Comparison of ENCODE assay signal across 19 cellular contexts in the genomic region with DNA sequence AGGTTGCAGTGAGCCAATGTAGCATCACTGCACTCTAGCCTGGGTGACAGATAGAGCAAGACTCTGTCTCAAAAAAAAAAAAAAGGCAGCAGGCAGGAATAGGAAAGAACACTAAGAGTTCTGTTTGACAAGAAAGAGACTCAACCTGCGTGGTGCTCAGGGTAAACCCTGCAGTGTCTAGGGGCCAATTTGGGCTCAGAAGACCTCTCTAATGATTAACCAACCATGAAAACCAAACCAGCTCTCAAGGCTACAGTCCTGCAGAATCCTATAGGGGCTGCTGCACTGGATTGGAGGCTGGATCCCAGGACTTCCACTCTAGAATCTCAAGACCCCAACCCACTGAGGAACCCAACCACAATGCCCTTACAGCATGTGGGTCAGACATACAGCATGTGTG. TPM values are rescaled to one million over a fixed set of nuclear protein-coding genes. Genes with fewer than 3 reads are reported as not detected.
DNase-seq lines count a peak whose midpoint lies in the region; ATAC-seq and TF ChIP-seq lines count a peak whose summit lies in the region.
"Had no signal": no experiment of that assay in that cellular context is flagged by ENCODE, and none has a peak within 500 bp of the region (broad histone marks: within the 10 kb centered on the region; RNA-seq: fewer than 3 reads in every experiment).

No MANE protein-coding gene starts in this region.

- intact Hi-C loops in colonic mucosa (cut with DNase I): loop anchor here (10.0 kb wide), 1 partner anchor 244 kb away; no protein-coding TSS in a partner anchor

- H3K27ac ChIP-seq in colonic mucosa: no peak overlapping the region
- H3K27ac ChIP-seq: breast epithelium, heart right ventricle, uterus had no signal

- H3K27me3 Mint-ChIP-seq in activated naive CD4-positive, alpha-beta T cell treated with anti-CD3 and anti-CD28 coated beads, Interleukin-2, amount 50 U/mL, for 24 hours: no peaks in the 10 kb centered on the region
- peaks cover 85% of the 10 kb centered on the region for H3K27me3 Mint-ChIP-seq in WTC11 (ENCODE audit: low read depth)

- peaks cover 5% of the 10 kb centered on the region for H3K27me3 ChIP-seq in colonic mucosa

- peak overlapping the region; percentile 95 for H3K4me3 Mint-ChIP-seq in activated naive CD4-positive, alpha-beta T cell treated with anti-CD3 and anti-CD28 coated beads, Interleukin-2, amount 50 U/mL, for 24 hours
- H3K4me3 Mint-ChIP-seq in WTC11: no peak overlapping the region

- no peaks in the 10 kb centered on the region for H3K9me3 ChIP-seq in colonic mucosa
- H3K9me3 ChIP-seq: breast epithelium, heart right ventricle, uterus had no signal

- no peaks in the 10 kb centered on the region for H3K9me3 Mint-ChIP-seq in activated naive CD4-positive, alpha-beta T cell treated with anti-CD3 and anti-CD28 coated beads, Interleukin-2, amount 50 U/mL, for 24 hours
- H3K9me3 Mint-ChIP-seq in WTC11: no peaks in the 10 kb centered on the region
- H3K9me3 Mint-ChIP-seq: HFFc6; stimulated activated naive B cell treated with anti-CD40 and anti-IgM and Interleukin-4, amounts not matched to agents 10 μg/mL and 1 μg/mL and 100 μg/mL, for 72 hours had no signal

- no peaks in the 10 kb centered on the region for H3K36me3 ChIP-seq in colonic mucosa
- H3K36me3 ChIP-seq: breast epithelium, heart right ventricle, uterus had no signal

- H3K4me1 ChIP-seq in colonic mucosa: no peaks in the 10 kb centered on the region

- peak overlapping the region in 1 of 2 donors; percentile 99 for H3K9ac ChIP-seq in colonic mucosa (ENCODE audit: low read depth in 2 of 2, low read length in 2 of 2)

- peaks cover 12% of the 10 kb centered on the region for H3K36me3 Mint-ChIP-seq in activated naive CD4-positive, alpha-beta T cell treated with anti-CD3 and anti-CD28 coated beads, Interleukin-2, amount 50 U/mL, for 24 hours
- no peaks in the 10 kb centered on the region for H3K36me3 Mint-ChIP-seq in WTC11

- H3K27ac Mint-ChIP-seq in activated naive CD4-positive, alpha-beta T cell treated with anti-CD3 and anti-CD28 coated beads, Interleukin-2, amount 50 U/mL, for 24 hours: peak overlapping the region; percentile 96
- H3K27ac Mint-ChIP-seq in WTC11: no peak overlapping the region
- H3K27ac Mint-ChIP-seq: HFFc6; stimulated activated naive B cell treated with anti-CD40 and anti-IgM and Interleukin-4, amounts not matched to agents 10 μg/mL and 1 μg/mL and 100 μg/mL, for 72 hours had no signal

- no peak overlapping the region for H3K4me3 ChIP-seq in colonic mucosa
- H3K4me3 ChIP-seq: breast epithelium, heart right ventricle, uterus had no signal

- ATAC-seq in HG02763 (IDR thresholded peaks at IDR 0.05; ENCODE audit: unreplicated experiment) (peak; percentile 42), WTC11 (no peak), GM18867 (IDR thresholded peaks at IDR 0.05; ENCODE audit: unreplicated experiment) (no peak)
- ATAC-seq: heart right ventricle; stimulated activated naive B cell treated with anti-CD40 and anti-IgM and Interleukin-4, amounts not matched to agents 10 μg/mL and 1 μg/mL and 100 μg/mL, for 72 hours had no signal

- no peak for TF ChIP-seq CTCF in colonic mucosa (IDR thresholded peaks at IDR 0.05)
- TF ChIP-seq CTCF in WTC11 (IDR thresholded peaks at IDR 0.05): no peak

- POLR2A ChIA-PET in WTC11 (lab: Charles Lee): no interaction called here

- CTCF ChIA-PET in WTC11 (lab: Charles Lee): no interaction called here

- H3K4me1 Mint-ChIP-seq in activated naive CD4-positive, alpha-beta T cell treated with anti-CD3 and anti-CD28 coated beads, Interleukin-2, amount 50 U/mL, for 24 hours: peaks cover 65% of the 10 kb centered on the region
- H3K4me1 Mint-ChIP-seq in WTC11: peaks cover 10% of the 10 kb centered on the region

- no peak for DNase-seq in activated naive CD4-positive, alpha-beta T cell (lab: John Stamatoyannopoulos, UW)
- DNase-seq in colonic mucosa (peak; percentile 41), WTC11 (ENCODE audit: low spot score) (no peak), NCI-H1436 (lab: John Stamatoyannopoulos, UW) (no peak), NCI-H187 treated with DMSO at 0.1 percent for 48 hours (lab: John Stamatoyannopoulos, UW) (no peak)
- DNase-seq: activated CD4-positive, CD25-positive, alpha-beta regulatory T cell; activated gamma-delta T cell treated with Interleukin-2 at 50 U/mL for 16 hours; heart right ventricle; HFFc6; NCI-H2029 treated with DMSO at 0.1 percent for 48 hours; NCI-H69; occipital lobe; stimulated activated naive B cell treated with anti-CD40 and anti-IgM and Interleukin-4, amounts not matched to agents 10 μg/mL and 1 μg/mL and 100 μg/mL, for 72 hours; SW 1271; uterus had no signal

TF ChIP-seq in WTC11, 78 proteins besides CTCF, POLR2A, EP300 and RAD21 (continues in another document):
- TF ChIP-seq EMX1 (CRISPR knock-in tag; IDR thresholded peaks at IDR 0.05) (no peak), SOX15 (CRISPR knock-in tag; IDR thresholded peaks at IDR 0.05) (no peak), HMGA2 (CRISPR knock-in tag; IDR thresholded peaks at IDR 0.05) (no peak), MXD4 (CRISPR knock-in tag; IDR thresholded peaks at IDR 0.05; ENCODE audit: borderline replicate concordance) (no peak), GTF2I (CRISPR knock-in tag; conservative IDR thresholded peaks at IDR 0.05) (no peak)
- TF ChIP-seq, protein P1, sequence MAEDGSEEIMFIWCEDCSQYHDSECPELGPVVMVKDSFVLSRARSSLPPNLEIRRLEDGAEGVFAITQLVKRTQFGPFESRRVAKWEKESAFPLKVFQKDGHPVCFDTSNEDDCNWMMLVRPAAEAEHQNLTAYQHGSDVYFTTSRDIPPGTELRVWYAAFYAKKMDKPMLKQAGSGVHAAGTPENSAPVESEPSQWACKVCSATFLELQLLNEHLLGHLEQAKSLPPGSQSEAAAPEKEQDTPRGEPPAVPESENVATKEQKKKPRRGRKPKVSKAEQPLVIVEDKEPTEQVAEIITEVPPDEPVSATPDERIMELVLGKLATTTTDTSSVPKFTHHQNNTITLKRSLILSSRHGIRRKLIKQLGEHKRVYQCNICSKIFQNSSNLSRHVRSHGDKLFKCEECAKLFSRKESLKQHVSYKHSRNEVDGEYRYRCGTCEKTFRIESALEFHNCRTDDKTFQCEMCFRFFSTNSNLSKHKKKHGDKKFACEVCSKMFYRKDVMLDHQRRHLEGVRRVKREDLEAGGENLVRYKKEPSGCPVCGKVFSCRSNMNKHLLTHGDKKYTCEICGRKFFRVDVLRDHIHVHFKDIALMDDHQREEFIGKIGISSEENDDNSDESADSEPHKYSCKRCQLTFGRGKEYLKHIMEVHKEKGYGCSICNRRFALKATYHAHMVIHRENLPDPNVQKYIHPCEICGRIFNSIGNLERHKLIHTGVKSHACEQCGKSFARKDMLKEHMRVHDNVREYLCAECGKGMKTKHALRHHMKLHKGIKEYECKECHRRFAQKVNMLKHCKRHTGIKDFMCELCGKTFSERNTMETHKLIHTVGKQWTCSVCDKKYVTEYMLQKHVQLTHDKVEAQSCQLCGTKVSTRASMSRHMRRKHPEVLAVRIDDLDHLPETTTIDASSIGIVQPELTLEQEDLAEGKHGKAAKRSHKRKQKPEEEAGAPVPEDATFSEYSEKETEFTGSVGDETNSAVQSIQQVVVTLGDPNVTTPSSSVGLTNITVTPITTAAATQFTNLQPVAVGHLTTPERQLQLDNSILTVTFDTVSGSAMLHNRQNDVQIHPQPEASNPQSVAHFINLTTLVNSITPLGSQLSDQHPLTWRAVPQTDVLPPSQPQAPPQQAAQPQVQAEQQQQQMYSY (CRISPR knock-in tag; IDR thresholded peaks at IDR 0.05): no peak
- TF ChIP-seq, protein P2, sequence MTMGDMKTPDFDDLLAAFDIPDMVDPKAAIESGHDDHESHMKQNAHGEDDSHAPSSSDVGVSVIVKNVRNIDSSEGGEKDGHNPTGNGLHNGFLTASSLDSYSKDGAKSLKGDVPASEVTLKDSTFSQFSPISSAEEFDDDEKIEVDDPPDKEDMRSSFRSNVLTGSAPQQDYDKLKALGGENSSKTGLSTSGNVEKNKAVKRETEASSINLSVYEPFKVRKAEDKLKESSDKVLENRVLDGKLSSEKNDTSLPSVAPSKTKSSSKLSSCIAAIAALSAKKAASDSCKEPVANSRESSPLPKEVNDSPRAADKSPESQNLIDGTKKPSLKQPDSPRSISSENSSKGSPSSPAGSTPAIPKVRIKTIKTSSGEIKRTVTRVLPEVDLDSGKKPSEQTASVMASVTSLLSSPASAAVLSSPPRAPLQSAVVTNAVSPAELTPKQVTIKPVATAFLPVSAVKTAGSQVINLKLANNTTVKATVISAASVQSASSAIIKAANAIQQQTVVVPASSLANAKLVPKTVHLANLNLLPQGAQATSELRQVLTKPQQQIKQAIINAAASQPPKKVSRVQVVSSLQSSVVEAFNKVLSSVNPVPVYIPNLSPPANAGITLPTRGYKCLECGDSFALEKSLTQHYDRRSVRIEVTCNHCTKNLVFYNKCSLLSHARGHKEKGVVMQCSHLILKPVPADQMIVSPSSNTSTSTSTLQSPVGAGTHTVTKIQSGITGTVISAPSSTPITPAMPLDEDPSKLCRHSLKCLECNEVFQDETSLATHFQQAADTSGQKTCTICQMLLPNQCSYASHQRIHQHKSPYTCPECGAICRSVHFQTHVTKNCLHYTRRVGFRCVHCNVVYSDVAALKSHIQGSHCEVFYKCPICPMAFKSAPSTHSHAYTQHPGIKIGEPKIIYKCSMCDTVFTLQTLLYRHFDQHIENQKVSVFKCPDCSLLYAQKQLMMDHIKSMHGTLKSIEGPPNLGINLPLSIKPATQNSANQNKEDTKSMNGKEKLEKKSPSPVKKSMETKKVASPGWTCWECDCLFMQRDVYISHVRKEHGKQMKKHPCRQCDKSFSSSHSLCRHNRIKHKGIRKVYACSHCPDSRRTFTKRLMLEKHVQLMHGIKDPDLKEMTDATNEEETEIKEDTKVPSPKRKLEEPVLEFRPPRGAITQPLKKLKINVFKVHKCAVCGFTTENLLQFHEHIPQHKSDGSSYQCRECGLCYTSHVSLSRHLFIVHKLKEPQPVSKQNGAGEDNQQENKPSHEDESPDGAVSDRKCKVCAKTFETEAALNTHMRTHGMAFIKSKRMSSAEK (CRISPR knock-in tag; IDR thresholded peaks at IDR 0.05; ENCODE audit: borderline replicate concordance): no peak

RNA-seq across cellular contexts. Expression of a gene that starts 2.4 kb away (rescaled TPM):
- total RNA-seq in colonic mucosa (100 to 1,000 TPM in 1 of 2 donors, 10 to 100 TPM in 1; 88.1 to 158 TPM), WTC11 (2021) (7.1 to 12.1 TPM (median 7.5 TPM) in 3 replicates)

RNA-seq across cellular contexts. Expression of a gene that starts 27.0 kb away (rescaled TPM):
- 1,000 to 10,000 TPM; 2,226 to 3,150 TPM for total RNA-seq in colonic mucosa
- total RNA-seq in WTC11 (2021): 869 to 943 TPM (median 911 TPM) in 3 replicates
